In the genomic region with DNA sequence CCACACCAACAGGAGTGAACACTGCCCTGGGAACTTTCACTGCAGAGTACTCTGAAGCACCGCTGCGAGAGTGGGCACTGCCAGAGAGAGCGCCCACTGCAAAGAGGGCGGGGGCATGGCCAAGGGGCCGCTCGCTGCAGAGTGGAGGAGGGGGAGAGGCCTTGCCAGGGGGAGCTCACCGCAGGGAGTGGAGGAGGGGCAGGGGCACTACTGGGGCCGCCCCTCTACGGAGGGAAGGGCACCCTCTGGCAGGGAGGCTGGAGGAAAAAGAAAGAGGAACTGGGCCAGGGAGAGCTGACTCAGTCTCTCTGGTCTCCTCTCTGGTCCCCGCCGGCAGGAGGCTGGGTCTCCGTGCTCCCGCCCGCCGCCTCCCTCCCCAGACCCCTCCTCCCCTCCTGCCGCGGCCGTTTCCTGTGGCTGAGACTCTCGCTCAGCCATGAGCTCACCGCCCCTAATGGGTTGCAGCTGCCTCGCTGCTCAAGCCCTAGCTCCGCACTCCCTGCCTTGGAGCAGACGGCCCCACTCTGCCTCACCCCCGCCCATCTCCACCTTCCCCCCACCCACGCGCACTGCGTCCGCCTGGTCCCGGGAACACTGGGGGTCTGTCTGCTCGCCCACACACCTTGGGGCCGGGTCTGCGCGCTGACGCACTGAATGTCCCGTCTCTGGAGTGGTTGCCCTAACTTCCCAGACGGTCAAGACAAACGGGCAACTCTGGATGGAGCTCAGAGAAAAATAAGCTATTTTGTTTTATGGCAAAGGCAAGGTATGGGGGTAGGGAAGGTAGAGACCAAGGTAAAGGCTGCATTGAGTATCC, we compare ENCODE assay signal across 8 cellular contexts. TPM values are rescaled to one million over a fixed set of nuclear protein-coding genes. Genes with fewer than 3 reads are reported as not detected.
A peak's percentile ranks its signal among the peaks of the same experiment; 100 is the strongest.
DNase-seq lines count a peak whose midpoint lies in the region; ATAC-seq and TF ChIP-seq lines count a peak whose summit lies in the region.

No MANE protein-coding gene starts in this region.

- no peaks in the 10 kb centered on the region for H3K9me3 ChIP-seq in gastroesophageal sphincter

- CTCF ChIA-PET in activated naive CD4-positive, alpha-beta T cell treated with anti-CD3 and anti-CD28 coated beads for 36 hours (lab: Charles Lee) = interaction anchor here (0.8 to 5.8 kb wide), 11 partner anchors 11 to 144 kb away, joined by 3 to 60 read pairs (median 7); no protein-coding TSS in a partner anchor

- peak overlapping the region; percentile 65 for H3K4me3 Mint-ChIP-seq in activated naive CD4-positive, alpha-beta T cell treated with anti-CD3 and anti-CD28 coated beads for 36 hours
- H3K4me3 Mint-ChIP-seq in nephron progenitor cell = peak overlapping the region; percentile 94

- peak; percentile 66 for DNase-seq in DMS153 treated with DMSO at 0.1 percent for 48 hours (lab: John Stamatoyannopoulos, UW; ENCODE audit: unreplicated experiment)
- peak; percentile 55 for DNase-seq in HS-5 (ENCODE audit: low read depth)
- peak; percentile 95 for DNase-seq in NOMO-1 treated with dmso at 0.1 percent for 144 hours (lab: John Stamatoyannopoulos, UW; ENCODE audit: unreplicated experiment)
- DNase-seq in activated naive CD4-positive, alpha-beta T cell treated with anti-CD3 and anti-CD28 coated beads for 36 hours = peak; percentile 84
- DNase-seq in nephron progenitor cell = peak; percentile 76

- no peak for TF ChIP-seq EP300 in gastroesophageal sphincter (IDR thresholded peaks at IDR 0.05)

- H3K4me1 ChIP-seq in gastroesophageal sphincter = peaks cover 0 to 47% (median 22%) of the 10 kb centered on the region in 3 donors
- no peaks in the 10 kb centered on the region for H3K4me1 ChIP-seq in urinary bladder (ENCODE audit: insufficient read depth)

- H3K4me3 ChIP-seq in gastroesophageal sphincter (peak overlapping the region; percentile 66 to 78), urinary bladder (ENCODE audit: low read depth, low read length) (peak overlapping the region; percentile 62)

- no peaks in the 10 kb centered on the region for H3K36me3 Mint-ChIP-seq in activated naive CD4-positive, alpha-beta T cell treated with anti-CD3 and anti-CD28 coated beads for 36 hours (ENCODE audit: low read depth)
- peaks cover 28% of the 10 kb centered on the region for H3K36me3 Mint-ChIP-seq in nephron progenitor cell (ENCODE audit: low read depth)

- no peak overlapping the region for H3K27ac Mint-ChIP-seq in activated naive CD4-positive, alpha-beta T cell treated with anti-CD3 and anti-CD28 coated beads for 36 hours
- peak overlapping the region; percentile 99 for H3K27ac Mint-ChIP-seq in nephron progenitor cell

- H3K27me3 ChIP-seq in gastroesophageal sphincter = no peaks in the 10 kb centered on the region

- TF ChIP-seq POLR2A in gastroesophageal sphincter (IDR thresholded peaks at IDR 0.05) = peak in 1 of 2 donors; percentile 15

- TF ChIP-seq CTCF in gastroesophageal sphincter (IDR thresholded peaks at IDR 0.05) (peak in 1 of 4 experiments; percentile 9), nephron progenitor cell (IDR thresholded peaks at IDR 0.05) (no peak)

- intact Hi-C loops in activated naive CD4-positive, alpha-beta T cell treated with anti-CD3 and anti-CD28 coated beads for 36 hours (cut with micrococcal nuclease) = no loop called here

- H3K27ac ChIP-seq in gastroesophageal sphincter = peak overlapping the region; percentile 2 to 93 (median 88)
- peak overlapping the region; percentile 73 for H3K27ac ChIP-seq in urinary bladder (ENCODE audit: low read depth)

- peak; percentile 68 for ATAC-seq in GM21381 (IDR thresholded peaks at IDR 0.05; ENCODE audit: unreplicated experiment)
- ATAC-seq in gastroesophageal sphincter = peak; percentile 74

- H3K36me3 ChIP-seq in gastroesophageal sphincter (peaks cover 0 to 37% of the 10 kb centered on the region in 2 donors), urinary bladder (ENCODE audit: insufficient read depth) (peaks cover 2% of the 10 kb centered on the region)

- H3K27me3 Mint-ChIP-seq in activated naive CD4-positive, alpha-beta T cell treated with anti-CD3 and anti-CD28 coated beads for 36 hours (ENCODE audit: low read depth) = peaks cover 55% of the 10 kb centered on the region
- H3K27me3 Mint-ChIP-seq in nephron progenitor cell (ENCODE audit: low read depth, poor library complexity) = no peaks in the 10 kb centered on the region

- H3K9me3 Mint-ChIP-seq in activated naive CD4-positive, alpha-beta T cell treated with anti-CD3 and anti-CD28 coated beads for 36 hours = no peaks in the 10 kb centered on the region
- H3K9me3 Mint-ChIP-seq in nephron progenitor cell = no peaks in the 10 kb centered on the region

- H3K4me1 Mint-ChIP-seq in activated naive CD4-positive, alpha-beta T cell treated with anti-CD3 and anti-CD28 coated beads for 36 hours (ENCODE audit: low read depth) = peaks cover 29% of the 10 kb centered on the region
- H3K4me1 Mint-ChIP-seq in nephron progenitor cell = peaks cover 61% of the 10 kb centered on the region

- no CpG with 5 or more reads among the region's 37 CpGs for WGBS in gastroesophageal sphincter (ENCODE audit: low coverage in 1 of 2), 2 donors
- WGBS in urinary bladder = under 1% methylated on average over 37 of the region's 37 CpGs

RNA-seq across cellular contexts. Expression of a gene that starts 1.3 kb away (rescaled TPM):
- total RNA-seq in activated naive CD4-positive, alpha-beta T cell treated with anti-CD3 and anti-CD28 coated beads for 36 hours = not detected
- total RNA-seq in gastroesophageal sphincter = 10 to 100 TPM; 18.6 to 37.6 (median 26.8) TPM
- 43.9 TPM for total RNA-seq in urinary bladder
- polyA plus RNA-seq in urinary bladder = 27.9 TPM

RNA-seq across cellular contexts. Expression of a gene that starts 13.8 kb away (rescaled TPM):
- total RNA-seq in activated naive CD4-positive, alpha-beta T cell treated with anti-CD3 and anti-CD28 coated beads for 36 hours = not detected
- not detected for total RNA-seq in gastroesophageal sphincter
- not detected for total RNA-seq in urinary bladder
- polyA plus RNA-seq in urinary bladder = not detected

RNA-seq across cellular contexts. Expression of a gene that starts 27.0 kb away (rescaled TPM):
- total RNA-seq in activated naive CD4-positive, alpha-beta T cell treated with anti-CD3 and anti-CD28 coated beads for 36 hours = 1 to 10 TPM; 8.3 to 9.2 TPM
- total RNA-seq in gastroesophageal sphincter (100 to 1,000 TPM in 1 of 4 donors, 10 to 100 TPM in 3; 42.5 to 112 (median 77.4) TPM), urinary bladder (9.8 TPM)
- 67.1 TPM for polyA plus RNA-seq in urinary bladder

RNA-seq across cellular contexts. Expression of a gene that starts 29.3 kb away (rescaled TPM):
- total RNA-seq in activated naive CD4-positive, alpha-beta T cell treated with anti-CD3 and anti-CD28 coated beads for 36 hours = not detected
- total RNA-seq in gastroesophageal sphincter (under 1 TPM in 1 of 4 donors, not detected in 3; 0.23 TPM), urinary bladder (not detected)
- polyA plus RNA-seq in urinary bladder = 0.06 TPM

RNA-seq across cellular contexts. Expression of a gene that starts 29.4 kb away (rescaled TPM):
- not detected for total RNA-seq in activated naive CD4-positive, alpha-beta T cell treated with anti-CD3 and anti-CD28 coated beads for 36 hours
- total RNA-seq in gastroesophageal sphincter (under 1 TPM in 1 of 4 donors, not detected in 3; 0.94 TPM), urinary bladder (0.37 TPM)
- 0.42 TPM for polyA plus RNA-seq in urinary bladder

Comparison
In these comparisons a context has a peak if more than half of its experiments do, and no peak if none do; other contexts are left out.
1. Peak in every context shown above with its lines: DNase-seq, ATAC-seq, H3K4me3 ChIP-seq and H3K27ac ChIP-seq.
2. RNA of a gene that starts 1.3 kb away (total RNA-seq): 43.9 TPM in urinary bladder (single experiment) and 18.6 to 37.6 TPM in gastroesophageal sphincter; not detected in activated naive CD4-positive, alpha-beta T cell treated with anti-CD3 and anti-CD28 coated beads for 36 hours; every median in the first group is over 10 times any median in the second.